Comparison of ENCODE assay signal across 9 cellular contexts in the genomic region with DNA sequence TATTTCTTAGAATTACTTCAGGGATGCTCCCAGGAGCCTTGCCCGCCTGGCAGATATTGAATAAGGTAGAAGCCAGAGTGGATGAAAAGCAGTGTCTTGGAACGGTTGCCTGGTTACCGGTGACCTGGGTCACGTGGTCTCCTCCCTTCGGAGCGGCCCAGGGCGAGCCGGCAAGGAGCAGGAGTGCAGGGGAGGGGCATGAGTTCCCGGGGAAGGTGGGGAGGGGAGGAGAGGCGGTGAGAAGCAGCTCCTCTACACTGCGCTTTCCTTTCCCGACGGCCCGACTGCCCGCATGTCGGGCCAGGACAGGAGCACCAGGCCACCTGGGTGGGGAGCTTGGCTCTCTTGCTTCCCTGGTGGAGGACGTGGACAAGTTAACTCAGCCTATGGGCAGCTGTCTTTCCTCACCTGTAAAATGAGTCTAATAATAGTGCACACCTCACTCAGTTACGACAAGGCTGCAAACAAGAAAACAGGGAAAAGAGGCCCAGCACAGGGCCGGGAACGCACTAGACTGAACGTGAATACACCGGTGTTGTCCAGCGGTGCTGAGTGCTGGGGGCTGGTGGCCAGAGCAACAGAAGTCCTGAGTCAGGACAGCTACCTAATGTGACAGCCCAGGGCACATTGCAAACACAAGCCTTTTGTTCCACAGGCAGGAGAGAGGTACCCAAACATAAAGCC.
A peak's percentile ranks its signal among the peaks of the same experiment; 100 is the strongest.
DNase-seq lines count a peak whose midpoint lies in the region; ATAC-seq and TF ChIP-seq lines count a peak whose summit lies in the region.
"Had no signal": no experiment of that assay in that cellular context is flagged by ENCODE, and none has a peak within 500 bp of the region (broad histone marks: within the 10 kb centered on the region; RNA-seq: fewer than 3 reads in every experiment).

No MANE protein-coding gene starts in this region.

- no peaks in the 10 kb centered on the region for H3K9me3 ChIP-seq in esophagus muscularis mucosa

- no peaks in the 10 kb centered on the region for H3K27me3 ChIP-seq in esophagus muscularis mucosa

- ATAC-seq in omental fat pad (ENCODE audit: low FRiP score) (peak; percentile 31), GM19452 (IDR thresholded peaks at IDR 0.05; ENCODE audit: unreplicated experiment) (no peak)
- ATAC-seq in natural killer cell treated with Interleukin-12 subunit alpha and Interleukin-12 subunit beta and Interleukin-15 and Interleukin-18, amount 100 ng/mL, for 72 hours = no peak
- ATAC-seq: activated CD8-positive, alpha-beta T cell treated with anti-CD3 and anti-CD28 coated beads for 36 hours had no signal

- H3K4me3 Mint-ChIP-seq in activated naive CD4-positive, alpha-beta T cell treated with anti-CD3 and anti-CD28 coated beads for 36 hours = no peak overlapping the region
- no peak overlapping the region for H3K4me3 Mint-ChIP-seq in natural killer cell treated with Interleukin-12 subunit alpha and Interleukin-12 subunit beta and Interleukin-15 and Interleukin-18, amount 100 ng/mL, for 72 hours
- H3K4me3 Mint-ChIP-seq: activated CD8-positive, alpha-beta T cell treated with anti-CD3 and anti-CD28 coated beads for 36 hours had no signal

- peaks cover 4 to 22% (median 16%) of the 10 kb centered on the region in 4 donors for H3K4me1 ChIP-seq in esophagus muscularis mucosa

- DNase-seq in Daoy (ENCODE audit: low read depth) (peak; percentile 11), NCI-H2196 treated with DMSO at 0.1 percent for 48 hours (lab: John Stamatoyannopoulos, UW; ENCODE audit: unreplicated experiment) (peak; percentile 57), esophagus muscularis mucosa (ENCODE audit: extremely low spot score) (no peak), omental fat pad (ENCODE audit: low spot score) (no peak), hippocampal formation (lab: John Stamatoyannopoulos, UW) (no peak)
- no peak for DNase-seq in activated naive CD4-positive, alpha-beta T cell treated with anti-CD3 and anti-CD28 coated beads for 36 hours
- DNase-seq in natural killer cell treated with Interleukin-12 subunit alpha and Interleukin-12 subunit beta and Interleukin-15 and Interleukin-18, amount 100 ng/mL, for 72 hours (ENCODE audit: low spot score) = no peak
- DNase-seq: activated CD8-positive, alpha-beta T cell treated with anti-CD3 and anti-CD28 coated beads for 36 hours had no signal

- no peak overlapping the region for H3K27ac Mint-ChIP-seq in activated naive CD4-positive, alpha-beta T cell treated with anti-CD3 and anti-CD28 coated beads for 36 hours
- H3K27ac Mint-ChIP-seq in natural killer cell treated with Interleukin-12 subunit alpha and Interleukin-12 subunit beta and Interleukin-15 and Interleukin-18, amount 100 ng/mL, for 72 hours = no peak overlapping the region
- H3K27ac Mint-ChIP-seq: activated CD8-positive, alpha-beta T cell treated with anti-CD3 and anti-CD28 coated beads for 36 hours had no signal

- H3K9me3 Mint-ChIP-seq in activated naive CD4-positive, alpha-beta T cell treated with anti-CD3 and anti-CD28 coated beads for 36 hours = no peaks in the 10 kb centered on the region
- H3K9me3 Mint-ChIP-seq in natural killer cell treated with Interleukin-12 subunit alpha and Interleukin-12 subunit beta and Interleukin-15 and Interleukin-18, amount 100 ng/mL, for 72 hours = no peaks in the 10 kb centered on the region
- H3K9me3 Mint-ChIP-seq: activated CD8-positive, alpha-beta T cell treated with anti-CD3 and anti-CD28 coated beads for 36 hours had no signal

- CTCF ChIA-PET in activated naive CD4-positive, alpha-beta T cell treated with anti-CD3 and anti-CD28 coated beads for 36 hours (lab: Charles Lee) = no interaction called here

- TF ChIP-seq EP300 in esophagus muscularis mucosa (IDR thresholded peaks at IDR 0.05) = no peak

- TF ChIP-seq POLR2A in esophagus muscularis mucosa (IDR thresholded peaks at IDR 0.05; ENCODE audit: low read depth) = no peak

- H3K4me3 ChIP-seq in esophagus muscularis mucosa = peak overlapping the region; percentile 16 to 27 (median 22)

- no peak overlapping the region for H3K27ac ChIP-seq in esophagus muscularis mucosa (replicated peaks in 1 of 4)

- H3K36me3 Mint-ChIP-seq in activated naive CD4-positive, alpha-beta T cell treated with anti-CD3 and anti-CD28 coated beads for 36 hours (ENCODE audit: low read depth) = no peaks in the 10 kb centered on the region
- no peaks in the 10 kb centered on the region for H3K36me3 Mint-ChIP-seq in natural killer cell treated with Interleukin-12 subunit alpha and Interleukin-12 subunit beta and Interleukin-15 and Interleukin-18, amount 100 ng/mL, for 72 hours

- 32% methylated on average over 23 of the region's 23 CpGs for WGBS in esophagus muscularis mucosa

- TF ChIP-seq CTCF in esophagus muscularis mucosa (IDR thresholded peaks at IDR 0.05) = no peak
- no peak for TF ChIP-seq CTCF in omental fat pad (IDR thresholded peaks at IDR 0.05)

- H3K27me3 Mint-ChIP-seq in activated naive CD4-positive, alpha-beta T cell treated with anti-CD3 and anti-CD28 coated beads for 36 hours (ENCODE audit: low read depth) = peaks cover 56% of the 10 kb centered on the region
- H3K27me3 Mint-ChIP-seq in natural killer cell treated with Interleukin-12 subunit alpha and Interleukin-12 subunit beta and Interleukin-15 and Interleukin-18, amount 100 ng/mL, for 72 hours = peaks cover 26 to 31% of the 10 kb centered on the region in 2 donors

- no peaks in the 10 kb centered on the region for H3K36me3 ChIP-seq in esophagus muscularis mucosa

- intact Hi-C loops in esophagus muscularis mucosa (cut with DNase I) = loop anchor here (5.0 to 10.0 kb wide), 3 partner anchors 92 to 305 kb away; no protein-coding TSS in a partner anchor
- intact Hi-C loops in activated naive CD4-positive, alpha-beta T cell treated with anti-CD3 and anti-CD28 coated beads for 36 hours (cut with micrococcal nuclease) = no loop called here

- no peaks in the 10 kb centered on the region for H3K4me1 Mint-ChIP-seq in activated naive CD4-positive, alpha-beta T cell treated with anti-CD3 and anti-CD28 coated beads for 36 hours (ENCODE audit: low read depth)
- H3K4me1 Mint-ChIP-seq in natural killer cell treated with Interleukin-12 subunit alpha and Interleukin-12 subunit beta and Interleukin-15 and Interleukin-18, amount 100 ng/mL, for 72 hours (ENCODE audit: low read depth in 2 of 2) = no peaks in the 10 kb centered on the region

Comparison
In these comparisons a context has a peak if more than half of its experiments do, and no peak if none do; other contexts are left out.
1. DNase-seq: peak in Daoy (single experiment) and NCI-H2196 treated with DMSO at 0.1 percent for 48 hours (single experiment); none in esophagus muscularis mucosa (single experiment), omental fat pad (single experiment), activated naive CD4-positive, alpha-beta T cell treated with anti-CD3 and anti-CD28 coated beads for 36 hours (single experiment), hippocampal formation (0 of 2) and natural killer cell treated with Interleukin-12 subunit alpha and Interleukin-12 subunit beta and Interleukin-15 and Interleukin-18, amount 100 ng/mL, for 72 hours (single experiment).